16 cellular contexts compared by ENCODE assay signal in the genomic region with DNA sequence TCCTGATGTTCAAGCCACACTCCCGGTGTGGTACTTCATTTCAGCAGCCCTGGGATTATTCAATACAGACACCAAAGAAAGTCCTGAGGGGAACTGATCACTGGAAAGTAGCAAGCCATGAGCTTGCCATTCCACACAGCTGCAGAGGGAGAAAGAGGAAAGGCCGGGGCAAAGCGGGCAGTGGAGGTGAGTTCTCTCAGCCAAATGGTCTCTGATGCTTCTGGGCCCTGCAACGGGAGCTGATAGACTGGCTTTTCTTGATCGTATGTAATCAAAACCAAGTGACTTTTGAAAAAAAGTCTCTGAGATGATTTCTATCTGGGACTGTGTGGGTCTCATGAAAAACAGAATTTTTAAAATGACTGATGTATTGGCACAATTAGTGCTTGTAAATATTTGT.
DNase-seq lines count a peak whose midpoint lies in the region; ATAC-seq, FAIRE-seq and TF ChIP-seq lines count a peak whose summit lies in the region.
"Had no signal": no experiment of that assay in that cellular context is flagged by ENCODE, and none has a peak within 500 bp of the region (broad histone marks: within the 10 kb centered on the region; RNA-seq: fewer than 3 reads in every experiment).

No MANE protein-coding gene starts in this region.

- TF ChIP-seq CTCF in cardiac muscle cell (IDR thresholded peaks at IDR 0.05; ENCODE audit: low read depth, low read length) (no peak), OCI-LY3 (IDR thresholded peaks at IDR 0.05; ENCODE audit: low read depth, low read length) (no peak), keratinocyte (optimal IDR thresholded peaks at IDR 0.05 in 1 of 3, IDR thresholded peaks at IDR 0.05 in 1 of 3, conservative IDR thresholded peaks at IDR 0.05 in 1 of 3; ENCODE audit: extremely low read depth in 1 of 3, insufficient read depth in 2 of 3, low read length in 3 of 3) (no peak)

- peak overlapping the region; percentile 40 for H3K27ac ChIP-seq in cardiac muscle cell
- H3K27ac ChIP-seq in OCI-LY3 (ENCODE audit: low read length), result no peak overlapping the region
- no peak overlapping the region for H3K27ac ChIP-seq in keratinocyte (ENCODE audit: control insufficient read depth, insufficient read depth, low read length)
- no peak overlapping the region for H3K27ac ChIP-seq in caudate nucleus (ENCODE audit: low read depth, low read length)
- H3K27ac ChIP-seq: 22Rv1 had no signal

- DNase-seq in cardiac muscle cell (ENCODE audit: low read depth in 1 of 2, low spot score in 1 of 2) (no peak), Right ventricle myocardium inferior (ENCODE audit: missing footprints) (no peak), keratinocyte (ENCODE audit: low read depth, low spot score) (no peak), ureter (ENCODE audit: low spot score) (peak; percentile 55), caudate nucleus (lab: John Stamatoyannopoulos, UW) (no peak), iPS-NIHi7 (ENCODE audit: extremely low spot score) (no peak)
- DNase-seq in activated CD4-positive, alpha-beta T cell treated with anti-CD3 and anti-CD28 coated beads, Interleukin-2, amount 50 U/mL, for 48 hours, result no peak
- DNase-seq: AML-193; CD4-positive, alpha-beta memory T cell; DMS153; H7 had no signal

- H3K36me3 ChIP-seq in cardiac muscle cell, result peaks cover 2% of the 10 kb centered on the region
- H3K36me3 ChIP-seq in OCI-LY3 (replicated peaks; ENCODE audit: low read depth, low read length), result no peaks in the 10 kb centered on the region
- H3K36me3 ChIP-seq in keratinocyte (ENCODE audit: control insufficient read depth in 2 of 2, extremely low read depth in 1 of 2, insufficient read depth in 2 of 2, low read length in 2 of 2), result no peaks in the 10 kb centered on the region

- no peak overlapping the region for H3K4me2 ChIP-seq in OCI-LY3 (ENCODE audit: low read length)
- H3K4me2 ChIP-seq in keratinocyte (ENCODE audit: control insufficient read depth, extremely low read depth, insufficient read depth, low read depth, low read length), result peak overlapping the region; percentile 1
- H3K4me2 ChIP-seq: GM23338 had no signal

- no peaks in the 10 kb centered on the region for H3K4me1 ChIP-seq in cardiac muscle cell (ENCODE audit: low read depth)
- H3K4me1 ChIP-seq in OCI-LY3 (ENCODE audit: low read length), result no peaks in the 10 kb centered on the region
- peaks cover 11% of the 10 kb centered on the region for H3K4me1 ChIP-seq in keratinocyte (ENCODE audit: control insufficient read depth, extremely low read depth, insufficient read depth, low read length)

- H3K27me3 ChIP-seq in cardiac muscle cell (no peaks in the 10 kb centered on the region), OCI-LY3 (ENCODE audit: low read depth, low read length) (peaks cover 21% of the 10 kb centered on the region), keratinocyte (ENCODE audit: control insufficient read depth, extremely low read depth, insufficient read depth, low read length) (no peaks in the 10 kb centered on the region)

- intact Hi-C loops in Right ventricle myocardium inferior (cut with DNase I), result no loop called here

- FAIRE-seq in keratinocyte (lab: Jason Lieb, UNC), result peak; percentile 26
- FAIRE-seq: G401.6, GM12891 had no signal

- H3K4me3 ChIP-seq in cardiac muscle cell (no peak overlapping the region), OCI-LY3 (ENCODE audit: low read length) (no peak overlapping the region), keratinocyte (ENCODE audit: control insufficient read depth in 2 of 3, extremely low read depth in 1 of 3, insufficient read depth in 2 of 3, low read depth in 1 of 3, low read length in 3 of 3) (no peak overlapping the region)
- H3K4me3 ChIP-seq: GM23338 had no signal

- dilution Hi-C loops in keratinocyte (cut with MboI; ENCODE audit: extremely low pct_ligation_motif_present, low sequenced_read_pairs), result no loop called here

- no peak overlapping the region for H3K9ac ChIP-seq in OCI-LY3 (ENCODE audit: low read length)
- H3K9ac ChIP-seq in keratinocyte (ENCODE audit: control insufficient read depth, extremely low read depth, insufficient read depth, low read length), result no peak overlapping the region

- H3K9me1 ChIP-seq in keratinocyte (ENCODE audit: control insufficient read depth, extremely low read depth, insufficient read depth, low read length), result no peaks in the 10 kb centered on the region

- no peak for ATAC-seq in Right ventricle myocardium inferior
- ATAC-seq: GM23338 had no signal

- H3K9me3 ChIP-seq in cardiac muscle cell (ENCODE audit: low read depth), result no peaks in the 10 kb centered on the region
- H3K9me3 ChIP-seq in OCI-LY3 (ENCODE audit: insufficient read depth, low read length), result no peaks in the 10 kb centered on the region
- no peaks in the 10 kb centered on the region for H3K9me3 ChIP-seq in keratinocyte (ENCODE audit: control insufficient read depth, low read depth, low read length)

- H2AFZ ChIP-seq in OCI-LY3 (ENCODE audit: low read depth, low read length) (0 out of 2 replicates have a peak overlapping the region, but pooled peaks have one; percentile 1), keratinocyte (ENCODE audit: control insufficient read depth, low read length) (no peak overlapping the region)
- H2AFZ ChIP-seq: GM23338 had no signal

- H4K20me1 ChIP-seq in OCI-LY3 (ENCODE audit: insufficient read depth, low read length) (no peaks in the 10 kb centered on the region), keratinocyte (ENCODE audit: control insufficient read depth, extremely low read depth, insufficient read depth, low read length) (no peaks in the 10 kb centered on the region)

- H3K79me2 ChIP-seq in OCI-LY3 (ENCODE audit: low read length), result no peaks in the 10 kb centered on the region
- H3K79me2 ChIP-seq in keratinocyte (ENCODE audit: control insufficient read depth, insufficient read depth, low read length), result no peaks in the 10 kb centered on the region
